ENCODE assay signal across 11 cellular contexts in the genomic region with DNA sequence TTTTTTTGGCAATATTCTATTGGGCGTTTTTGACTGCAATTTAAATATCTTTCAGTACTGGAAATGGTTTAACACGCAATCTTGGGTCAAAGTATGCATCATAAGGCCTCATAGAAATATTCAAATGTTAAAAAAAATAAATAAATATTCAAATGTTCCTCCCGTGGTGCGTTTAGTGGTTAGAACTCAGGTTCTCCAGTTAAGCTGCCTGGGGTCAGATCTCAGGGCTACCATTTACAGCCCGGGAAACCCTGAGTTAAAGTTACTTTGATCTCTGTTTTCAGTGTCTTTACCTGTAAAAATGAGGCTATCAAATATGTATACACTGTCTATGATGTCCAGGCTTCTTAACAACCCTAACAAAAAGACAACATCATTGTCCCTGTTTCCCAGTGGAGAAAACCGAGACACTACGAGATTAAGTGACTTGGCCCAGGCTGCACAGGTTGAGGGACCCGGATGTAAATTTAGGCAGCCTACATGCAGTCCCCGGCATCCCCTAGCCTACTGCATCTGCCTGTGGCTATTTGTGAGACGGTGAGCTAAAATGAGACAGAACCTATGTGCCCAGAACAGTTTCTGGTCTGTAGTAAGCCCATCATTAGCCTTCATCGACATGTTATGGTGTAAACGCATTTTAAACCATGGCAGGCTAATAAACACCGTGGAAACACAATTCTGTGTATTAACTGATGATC. TPM values are rescaled to one million over a fixed set of nuclear protein-coding genes. Genes with fewer than 3 reads are reported as not detected.
DNase-seq lines count a peak whose midpoint lies in the region; FAIRE-seq and TF ChIP-seq lines count a peak whose summit lies in the region.
"Had no signal": no experiment of that assay in that cellular context is flagged by ENCODE, and none has a peak within 500 bp of the region (broad histone marks: within the 10 kb centered on the region; RNA-seq: fewer than 3 reads in every experiment).

No MANE protein-coding gene starts in this region.

- H3K4me3 ChIP-seq in foreskin fibroblast (ENCODE audit: low read depth in 1 of 2, low read length in 2 of 2), result peak overlapping the region; percentile 89 to 98
- peak overlapping the region in 1 of 2 donors; percentile 18 for H3K4me3 ChIP-seq in small intestine (ENCODE audit: low read depth in 1 of 2, low read length in 2 of 2)
- H3K4me3 ChIP-seq in H7 (ENCODE audit: insufficient read depth, low read depth, low read length), result no peak overlapping the region

- peaks cover 0 to 8% of the 10 kb centered on the region in 2 donors for H3K4me1 ChIP-seq in small intestine (ENCODE audit: control insufficient read depth in 2 of 2, insufficient read depth in 1 of 2, low read depth in 1 of 2, low read length in 1 of 2)

- DNase-seq in DMS53 (lab: John Stamatoyannopoulos, UW), result peak; percentile 35
- DNase-seq in DMS53 treated with DMSO at 0.1 percent for 48 hours (lab: John Stamatoyannopoulos, UW; ENCODE audit: unreplicated experiment), result no peak
- DNase-seq in SW480 (ENCODE audit: low spot score), result peak; percentile 69
- DNase-seq in foreskin fibroblast, result peak in 1 of 2 donors; percentile 32
- no peak for DNase-seq in small intestine
- no peak for DNase-seq in AG08396 (ENCODE audit: low spot score)
- DNase-seq in H7, result no peak
- DNase-seq in 8988T, result no peak
- DNase-seq: stimulated activated naive B cell treated with anti-CD40 and anti-IgM and Interleukin-4, amounts not matched to agents 10 μg/mL and 1 μg/mL and 100 μg/mL, for 72 hours; T-helper 1 cell had no signal

- WGBS in small intestine, 3 donors, result 59 to 73% (median 71%) methylated on average over 13 of the region's 13 CpGs

- peak overlapping the region; percentile 34 to 84 for H3K27ac ChIP-seq in small intestine (ENCODE audit: low read depth in 1 of 2, low read length in 1 of 2)

- H3K9me3 ChIP-seq in small intestine (ENCODE audit: control insufficient read depth, low read depth), result no peaks in the 10 kb centered on the region
- H3K9me3 ChIP-seq: mucosa of descending colon had no signal

- H3K27me3 ChIP-seq in small intestine (ENCODE audit: control insufficient read depth in 2 of 2, insufficient read depth in 2 of 2, low read length in 2 of 2) (no peaks in the 10 kb centered on the region), H7 (ENCODE audit: control insufficient read depth, insufficient read depth, low read length) (peaks cover 13% of the 10 kb centered on the region)

- no peak for FAIRE-seq in small intestine (lab: Jason Lieb, UNC)

- H3K36me3 ChIP-seq in small intestine (ENCODE audit: control insufficient read depth in 2 of 2, insufficient read depth in 2 of 2, low read length in 2 of 2), result peaks cover 0 to 2% of the 10 kb centered on the region in 2 donors
- H3K36me3 ChIP-seq in H7 (replicated peaks; ENCODE audit: control insufficient read depth, insufficient read depth, low read length), result no peaks in the 10 kb centered on the region; the same call in 1 of the 2 replicates

- TF ChIP-seq CTCF in foreskin fibroblast (IDR thresholded peaks at IDR 0.05; ENCODE audit: low read depth, low read length), result no peak

RNA-seq across cellular contexts. Expression of a gene that starts 1.7 kb away (rescaled TPM):
- 100 to 1,000 TPM in 2 of 3 donors, 10 to 100 TPM in 1; 39.4 to 150 (median 112) TPM for polyA plus RNA-seq in small intestine
- total RNA-seq in H7 (2014; rRNA removed; shearing (Covaris generic)), result 20.0 and 20.4 TPM in 2 replicates

RNA-seq across cellular contexts. Expression of a gene that starts 59.8 kb away (rescaled TPM):
- 1 to 10 TPM; 6.9 to 8.2 (median 8.1) TPM for polyA plus RNA-seq in small intestine
- 8.4 and 11.4 TPM in 2 replicates for total RNA-seq in H7 (2014; rRNA removed; shearing (Covaris generic))

Comparison
In these comparisons a context has a peak if more than half of its experiments do, and no peak if none do; other contexts are left out.
1. DNase-seq: peak in DMS53 (single experiment) and SW480 (single experiment); none in DMS53 treated with DMSO at 0.1 percent for 48 hours (single experiment), small intestine (single experiment), AG08396 (single experiment), H7 (single experiment) and 8988T (single experiment).